In the genomic region with DNA sequence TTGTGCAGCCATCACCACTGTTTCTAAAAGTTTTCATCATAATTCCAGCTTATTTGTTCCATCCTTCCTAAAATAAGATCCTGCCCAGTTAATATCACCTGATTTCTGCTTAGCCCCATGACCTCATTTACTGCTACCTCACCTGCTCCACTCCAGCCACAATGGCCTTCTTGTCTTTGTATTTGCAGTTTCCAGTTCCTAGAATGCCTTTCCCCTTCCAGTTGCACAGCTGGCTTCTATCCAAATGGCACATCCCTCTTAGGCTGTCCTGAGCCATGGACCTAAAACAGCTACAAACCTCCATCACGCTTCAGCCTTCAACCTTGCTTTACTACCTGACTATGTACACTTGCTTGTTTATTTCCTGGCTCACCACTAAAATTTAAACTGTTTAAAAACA, we compare ENCODE assay signal across 20 cellular contexts. TPM values are rescaled to one million over a fixed set of nuclear protein-coding genes. Genes with fewer than 3 reads are reported as not detected.
DNase-seq lines count a peak whose midpoint lies in the region; ATAC-seq and TF ChIP-seq lines count a peak whose summit lies in the region.
"Had no signal": no experiment of that assay in that cellular context is flagged by ENCODE, and none has a peak within 500 bp of the region (broad histone marks: within the 10 kb centered on the region; RNA-seq: fewer than 3 reads in every experiment).

No MANE protein-coding gene starts in this region.

- peaks cover 3 to 7% of the 10 kb centered on the region in 2 experiments; a peak in 2 of 5 replicates for H3K9me3 Mint-ChIP-seq in H9
- H3K9me3 Mint-ChIP-seq: activated CD8-positive, alpha-beta T cell treated with anti-CD3 and anti-CD28 coated beads for 36 hours had no signal

- H3K23ac ChIP-seq in H9 (ENCODE audit: insufficient read length, low read depth, low read length), result no peak overlapping the region

- 0 out of 4 replicates have a peak, but pooled peaks cover 0 to 5% of the 10 kb centered on the region in 2 experiments for H3K4me1 Mint-ChIP-seq in H9

- no peak for TF ChIP-seq EP300 in stomach (IDR thresholded peaks at IDR 0.05)

- H3K9ac ChIP-seq in H9 (ENCODE audit: extremely low read depth, insufficient read length, low read length), result no peak overlapping the region

- TF ChIP-seq CTCF in stomach (IDR thresholded peaks at IDR 0.05) (no peak), H9 (conservative IDR thresholded peaks at IDR 0.05) (no peak)

- H2BK120ac ChIP-seq in H9 (ENCODE audit: low read depth, low read length, poor library complexity, severe bottlenecking), result no peak overlapping the region

- no peak overlapping the region for H3T11ph ChIP-seq in H9 (ENCODE audit: low read length)

- H3K18ac ChIP-seq in H9 (ENCODE audit: insufficient read length, low read depth, low read length), result no peak overlapping the region

- H3K27ac ChIP-seq in stomach, result no peak overlapping the region
- no peak overlapping the region for H3K27ac ChIP-seq in H9 (ENCODE audit: insufficient read length, low read depth, low read length)
- H3K27ac ChIP-seq: ascending aorta, SK-N-MC had no signal

- H3K4me3 Mint-ChIP-seq in H9, result no peak overlapping the region
- H3K4me3 Mint-ChIP-seq: activated CD8-positive, alpha-beta T cell treated with anti-CD3 and anti-CD28 coated beads for 36 hours; activated naive CD4-positive, alpha-beta T cell treated with anti-CD3 and anti-CD28 coated beads, Interleukin-2, amount 10 ng/mL, durations not matched to agents 7 days and 5 days had no signal

- H2AFZ ChIP-seq in H9 (ENCODE audit: low read length), result no peak overlapping the region

- H4K20me1 ChIP-seq in H9 (ENCODE audit: control insufficient read depth, insufficient read depth, insufficient read length), result no peaks in the 10 kb centered on the region

- no peak overlapping the region for H3K14ac ChIP-seq in H9 (ENCODE audit: insufficient read depth, low read length)

- no peak overlapping the region for H4K8ac ChIP-seq in H9 (replicated peaks; ENCODE audit: insufficient read length, low read depth, low read length)

- no peak overlapping the region for H2BK12ac ChIP-seq in H9 (ENCODE audit: insufficient read length, low read depth, low read length)

- no peak overlapping the region for H3K56ac ChIP-seq in H9 (ENCODE audit: insufficient read length, low read depth, low read length)

- intact Hi-C loops in stomach (cut with DNase I; ENCODE audit: low total_unique reads), result no loop called here

- H2BK15ac ChIP-seq in H9 (ENCODE audit: low read depth, low read length), result no peak overlapping the region

- DNase-seq in DMS53 treated with DMSO at 0.1 percent for 48 hours (lab: John Stamatoyannopoulos, UW; ENCODE audit: unreplicated experiment) (peak; percentile 43), NCI-H146 (lab: John Stamatoyannopoulos, UW) (peak; percentile 37), NCI-H774 (lab: John Stamatoyannopoulos, UW) (peak; percentile 86), kidney tubule cell (ENCODE audit: low spot score) (peak; percentile 38), stomach (no peak), H9 (no peak)
- DNase-seq: activated CD8-positive, alpha-beta T cell treated with anti-CD3 and anti-CD28 coated beads for 36 hours; activated naive CD4-positive, alpha-beta T cell treated with anti-CD3 and anti-CD28 coated beads, Interleukin-2, amount 10 ng/mL, durations not matched to agents 7 days and 5 days; activated T-cell treated with anti-CD3 and anti-CD28 coated beads, Interleukin-2, amount 50 U/mL, for 1 hour; CD4-positive, CD25-positive, alpha-beta regulatory T cell; Karpas-422; left ventricle myocardium superior; NCI-H1048; NCI-H524 treated with DMSO at 0.1 percent for 48 hours; retina; T-helper 9 cell had no signal

- no peak overlapping the region for H2BK20ac ChIP-seq in H9 (ENCODE audit: low read depth, low read length, poor library complexity, severe bottlenecking)

- no peaks in the 10 kb centered on the region; a peak in 1 of 7 replicates for H3K36me3 Mint-ChIP-seq in H9 (ENCODE audit: insufficient read depth in 1 of 3, low read depth in 3 of 3)
- H3K36me3 Mint-ChIP-seq: activated naive CD4-positive, alpha-beta T cell treated with anti-CD3 and anti-CD28 coated beads, Interleukin-2, amount 10 ng/mL, durations not matched to agents 7 days and 5 days; CD4-positive, CD25-positive, alpha-beta regulatory T cell had no signal

- H3K4ac ChIP-seq in H9 (ENCODE audit: low read depth, low read length), result no peak overlapping the region

- no peak overlapping the region for H2AK5ac ChIP-seq in H9 (ENCODE audit: insufficient read length, low read length)

- H3K36me3 ChIP-seq in stomach, result no peaks in the 10 kb centered on the region
- H3K36me3 ChIP-seq: ascending aorta had no signal

- no peak overlapping the region for H4K5ac ChIP-seq in H9 (ENCODE audit: insufficient read length, low read depth, low read length)

- WGBS in stomach, 5 donors, result 64 to 81% (median 68%) methylated on average over 1 of the region's 1 CpG
- no CpG with 5 or more reads among the region's 1 CpG for WGBS in H9 (ENCODE audit: extremely low coverage, insufficient read length, low lambda C conversion rate)

- no peaks in the 10 kb centered on the region for H3K79me2 ChIP-seq in H9 (ENCODE audit: insufficient read depth, low read length)

- peaks cover 15% of the 10 kb centered on the region for H3K27me3 Mint-ChIP-seq in H9 (ENCODE audit: low read depth)
- H3K27me3 Mint-ChIP-seq: CD4-positive, CD25-positive, alpha-beta regulatory T cell had no signal

- no peak overlapping the region for H2BK5ac ChIP-seq in H9 (ENCODE audit: insufficient read length, low read length)

- H4K91ac ChIP-seq in H9 (ENCODE audit: insufficient read length, low read depth, low read length), result no peak overlapping the region

- no peaks in the 10 kb centered on the region for H3K27me3 ChIP-seq in stomach
- H3K27me3 ChIP-seq in H9 (ENCODE audit: insufficient read depth, low read length), result no peaks in the 10 kb centered on the region
- H3K27me3 ChIP-seq: ascending aorta had no signal

- no peak overlapping the region for H3K4me2 ChIP-seq in H9 (ENCODE audit: insufficient read depth, insufficient read length, low read length)

- H3K9me3 ChIP-seq in stomach (no peaks in the 10 kb centered on the region), H9 (ENCODE audit: control insufficient read depth, low read depth, low read length) (no peaks in the 10 kb centered on the region)
- H3K9me3 ChIP-seq: ascending aorta had no signal

- peaks cover 0 to 5% (median 0%) of the 10 kb centered on the region in 4 donors for H3K4me1 ChIP-seq in stomach
- H3K4me1 ChIP-seq in H9 (ENCODE audit: insufficient read depth, low read length), result no peaks in the 10 kb centered on the region
- H3K4me1 ChIP-seq: ascending aorta had no signal

- H3K27ac Mint-ChIP-seq in H9, result no peak overlapping the region
- H3K27ac Mint-ChIP-seq: activated CD8-positive, alpha-beta T cell treated with anti-CD3 and anti-CD28 coated beads for 36 hours; activated naive CD4-positive, alpha-beta T cell treated with anti-CD3 and anti-CD28 coated beads, Interleukin-2, amount 10 ng/mL, durations not matched to agents 7 days and 5 days had no signal

- H3K23me2 ChIP-seq in H9 (ENCODE audit: insufficient read length, low read depth, low read length, poor library complexity, severe bottlenecking), result no peaks in the 10 kb centered on the region

- ATAC-seq in GM21717 (IDR thresholded peaks at IDR 0.05; ENCODE audit: unreplicated experiment) (no peak), GM19463 (IDR thresholded peaks at IDR 0.05; ENCODE audit: unreplicated experiment) (no peak)
- ATAC-seq: activated CD8-positive, alpha-beta T cell treated with anti-CD3 and anti-CD28 coated beads for 36 hours; left ventricle myocardium superior had no signal

- TF ChIP-seq POLR2A in stomach (IDR thresholded peaks at IDR 0.05), result no peak

- no peaks in the 10 kb centered on the region for H3K79me1 ChIP-seq in H9 (ENCODE audit: insufficient read depth, low read depth, low read length, poor library complexity, severe bottlenecking)

- no peak overlapping the region for H3K4me3 ChIP-seq in stomach
- H3K4me3 ChIP-seq: ascending aorta, SK-N-MC had no signal

RNA-seq across cellular contexts. Expression of a gene that starts 6.5 kb away (rescaled TPM):
- total RNA-seq in stomach (100 to 1,000 TPM in 2 of 5 donors, 10 to 100 TPM in 2, 1 to 10 TPM in 1; 8.2 to 142 (median 56.4) TPM), H9 (2021) (55.0 and 55.3 TPM in 2 replicates)
- 10 to 100 TPM; 35.0 to 62.9 (median 43.7) TPM for polyA plus RNA-seq in stomach

RNA-seq across cellular contexts. Expression of a gene that starts 39.1 kb away (rescaled TPM):
- total RNA-seq in stomach (10 to 100 TPM; 17.4 to 43.3 (median 30.3) TPM), H9 (2021) (23.9 and 25.4 TPM in 2 replicates)
- 10 to 100 TPM; 23.6 to 59.9 (median 41.2) TPM for polyA plus RNA-seq in stomach

Comparison
In these comparisons a context has a peak if more than half of its experiments do, and no peak if none do; other contexts are left out.
1. DNase-seq: peak in DMS53 treated with DMSO at 0.1 percent for 48 hours (single experiment), NCI-H146 (single experiment), NCI-H774 (single experiment) and kidney tubule cell (single experiment); none in stomach (single experiment) and H9 (single experiment).